Comparison of ENCODE assay signal across 8 cellular contexts in genomic region chrX:135973025-135973547, GRCh38. TPM values are rescaled to one million over a fixed set of nuclear protein-coding genes. Genes with fewer than 3 reads are reported as not detected.
DNase-seq lines count a peak whose midpoint lies in the region; TF ChIP-seq lines count a peak whose summit lies in the region.

No MANE protein-coding gene starts in this region.

- DNase-seq in HAP-1 (ENCODE audit: low spot score in 2 of 2) (no peak), OCI-LY7 (ENCODE audit: low spot score) (peak; percentile 12), colonic mucosa (peak; percentile 38), mesenchymal stem cell (peak; percentile 42), H4 (ENCODE audit: low spot score) (no peak), activated gamma-delta T cell treated with Interleukin-2 at 50 U/mL for 16 hours (no peak)

- no peaks in the 10 kb centered on the region for H3K27me3 ChIP-seq in HAP-1 (ENCODE audit: low read depth)
- no peaks in the 10 kb centered on the region for H3K27me3 ChIP-seq in colonic mucosa
- H3K27me3 ChIP-seq in mesenchymal stem cell (ENCODE audit: control insufficient read depth in 1 of 2, insufficient read depth in 1 of 2, low read length in 2 of 2) = no peaks in the 10 kb centered on the region

- peak overlapping the region; percentile 66 for H2AFZ ChIP-seq in OCI-LY7 (ENCODE audit: low read length)
- H2AFZ ChIP-seq in mesenchymal stem cell (ENCODE audit: low read depth, low read length) = peak overlapping the region; percentile 69

- peak overlapping the region; percentile 78 to 79 for H3K9ac ChIP-seq in colonic mucosa (ENCODE audit: low read depth in 2 of 2, low read length in 2 of 2)
- peak overlapping the region; percentile 91 for H3K9ac ChIP-seq in mesenchymal stem cell (ENCODE audit: low read length)

- no peak overlapping the region for H2BK15ac ChIP-seq in mesenchymal stem cell (ENCODE audit: low read depth, poor library complexity, severe bottlenecking)

- H3K9me3 ChIP-seq in HAP-1 (no peaks in the 10 kb centered on the region), OCI-LY7 (ENCODE audit: low read length) (no peaks in the 10 kb centered on the region), colonic mucosa (no peaks in the 10 kb centered on the region), mesenchymal stem cell (ENCODE audit: control insufficient read depth, low read length) (no peaks in the 10 kb centered on the region)

- H3K18ac ChIP-seq in mesenchymal stem cell (ENCODE audit: low read depth in 1 of 2, low read length in 2 of 2) = peak overlapping the region in 1 of 2 experiments; percentile 96

- H3K4me2 ChIP-seq in OCI-LY7 (ENCODE audit: low read length) (peak overlapping the region; percentile 87), mesenchymal stem cell (ENCODE audit: low read length, poor library complexity, severe bottlenecking) (peak overlapping the region; percentile 78)

- H4K20me1 ChIP-seq in OCI-LY7 (ENCODE audit: insufficient read depth, low read length) = no peaks in the 10 kb centered on the region; the same call in 1 of the 2 replicates

- H2BK120ac ChIP-seq in mesenchymal stem cell (ENCODE audit: low read depth, low read length) = no peak overlapping the region

- POLR2A ChIA-PET in OCI-LY7 (lab: Charles Lee) = interaction anchor here (1.5 kb wide), 1 partner anchor 11 kb away, joined by 6 read pairs; no protein-coding TSS in a partner anchor

- H3K79me1 ChIP-seq in mesenchymal stem cell (replicated peaks; ENCODE audit: low read length, poor library complexity, severe bottlenecking) = no peaks in the 10 kb centered on the region

- in situ Hi-C loops in HAP-1 (cut with MboI; ENCODE audit: low sequenced_read_pairs) = no loop called here

- H2BK12ac ChIP-seq in mesenchymal stem cell (ENCODE audit: low read length in 2 of 2) = peak overlapping the region in 1 of 2 experiments; percentile 55

- peaks cover 13% of the 10 kb centered on the region for H3K4me1 ChIP-seq in HAP-1
- peaks cover 22% of the 10 kb centered on the region for H3K4me1 ChIP-seq in OCI-LY7 (ENCODE audit: insufficient read depth, low read length, poor library complexity, severe bottlenecking)
- no peaks in the 10 kb centered on the region for H3K4me1 ChIP-seq in colonic mucosa
- no peaks in the 10 kb centered on the region for H3K4me1 ChIP-seq in mesenchymal stem cell (ENCODE audit: control insufficient read depth, insufficient read depth, low read depth, low read length)
- H3K4me1 ChIP-seq in urinary bladder (ENCODE audit: insufficient read depth) = no peaks in the 10 kb centered on the region

- TSS peak; percentile 64 for BruUV-seq in OCI-LY7 (replicated peaks; lab: Mats Ljungman, UMichigan)

- peak; percentile 28; the same call in 1 of the 2 replicates for TF ChIP-seq CTCF in OCI-LY7 (conservative IDR thresholded peaks at IDR 0.05; ENCODE audit: low read length)
- TF ChIP-seq CTCF in colonic mucosa (IDR thresholded peaks at IDR 0.05) = no peak

- H2AK5ac ChIP-seq in mesenchymal stem cell (ENCODE audit: low read length, severe bottlenecking) = no peak overlapping the region

- H4K8ac ChIP-seq in mesenchymal stem cell (ENCODE audit: low read length) = no peak overlapping the region

- H4K91ac ChIP-seq in mesenchymal stem cell (ENCODE audit: low read length) = peak overlapping the region; percentile 43

- WGBS in mesenchymal stem cell = 1% methylated on average over 10 of the region's 10 CpGs
- WGBS in urinary bladder = under 1% methylated on average over 10 of the region's 10 CpGs

- CTCF ChIA-PET in OCI-LY7 (lab: Charles Lee; ENCODE audit: unreplicated experiment) = no interaction called here

- peaks cover 14% of the 10 kb centered on the region for H3K36me3 ChIP-seq in HAP-1 (replicated peaks)
- H3K36me3 ChIP-seq in OCI-LY7 (ENCODE audit: insufficient read depth, low read length) = no peaks in the 10 kb centered on the region
- H3K36me3 ChIP-seq in colonic mucosa = no peaks in the 10 kb centered on the region
- H3K36me3 ChIP-seq in mesenchymal stem cell (ENCODE audit: control insufficient read depth in 1 of 2, insufficient read depth in 2 of 2, low read depth in 1 of 2, low read length in 2 of 2) = peaks cover 0 to 2% of the 10 kb centered on the region in 2 experiments
- no peaks in the 10 kb centered on the region for H3K36me3 ChIP-seq in urinary bladder (ENCODE audit: insufficient read depth)

- H3K27ac ChIP-seq in OCI-LY7 (ENCODE audit: low read depth, low read length, poor library complexity, severe bottlenecking) = peak overlapping the region; percentile 53
- H3K27ac ChIP-seq in colonic mucosa = peak overlapping the region; percentile 86
- H3K27ac ChIP-seq in mesenchymal stem cell (ENCODE audit: low read length, poor library complexity, severe bottlenecking) = peak overlapping the region; percentile 90
- peak overlapping the region; percentile 88 for H3K27ac ChIP-seq in urinary bladder (ENCODE audit: low read depth)

- H3K23ac ChIP-seq in mesenchymal stem cell (ENCODE audit: low read length in 2 of 2) = no peak overlapping the region

- peak overlapping the region in 1 of 2 experiments; percentile 81 for H3K14ac ChIP-seq in mesenchymal stem cell (ENCODE audit: low read length in 2 of 2)

- no peaks in the 10 kb centered on the region for H3K9me2 ChIP-seq in OCI-LY7 (ENCODE audit: insufficient read depth, low read length)

- H3K4ac ChIP-seq in mesenchymal stem cell (ENCODE audit: low read depth in 1 of 2, low read length in 2 of 2) = peak overlapping the region in 1 of 2 experiments; percentile 35

- H3K79me2 ChIP-seq in OCI-LY7 (ENCODE audit: insufficient read depth, low read depth, low read length) = peaks cover 28% of the 10 kb centered on the region

- H3K4me3 ChIP-seq in GM08714 (ENCODE audit: low read length) (peak overlapping the region; percentile 91), HAP-1 (peak overlapping the region; percentile 98), OCI-LY7 (ENCODE audit: low read depth, low read length, poor library complexity, severe bottlenecking) (peak overlapping the region; percentile 96), colonic mucosa (peak overlapping the region; percentile 51), mesenchymal stem cell (ENCODE audit: insufficient read depth in 1 of 2, low read depth in 1 of 2, low read length in 2 of 2) (peak overlapping the region; percentile 83 to 93), urinary bladder (ENCODE audit: low read depth, low read length) (peak overlapping the region; percentile 52)

- intact Hi-C loops in OCI-LY7 (cut with micrococcal nuclease; ENCODE audit: unreplicated experiment) (loop anchor here (5.0 to 10.0 kb wide), 3 partner anchors 448 to 812 kb away; partner anchors contain the start of genes ARHGEF6, HTATSF1 and INTS6L), colonic mucosa (cut with DNase I) (no loop called here)

- no peak overlapping the region for H2BK5ac ChIP-seq in mesenchymal stem cell (ENCODE audit: low read depth, low read length, poor library complexity, severe bottlenecking)

RNA-seq across cellular contexts. Expression of gene MMGT1, which starts 0.7 kb away (rescaled TPM):
- 7.7 and 8.9 TPM in 2 replicates for total RNA-seq in OCI-LY7 (2014; rRNA removed; shearing (Covaris generic))
- total RNA-seq in OCI-LY7 (2022) = 16.4 and 17.0 TPM in 2 replicates
- total RNA-seq in colonic mucosa = 10 to 100 TPM; 23.9 to 26.9 TPM
- 23.4 TPM for polyA plus RNA-seq in mesenchymal stem cell (2013, experiment 1 of 2)
- polyA plus RNA-seq in mesenchymal stem cell (2013, experiment 2 of 2) = 23.8 TPM
- total RNA-seq in urinary bladder = 21.4 TPM
- polyA plus RNA-seq in urinary bladder = 23.8 TPM
- 24.9 and 32.4 TPM in 2 replicates for total RNA-seq in H4 (2014; rRNA removed; shearing (Covaris generic))

RNA-seq across cellular contexts. Expression of gene SLC9A6, which starts 12.1 kb away (rescaled TPM):
- 5.9 and 7.7 TPM in 2 replicates for total RNA-seq in OCI-LY7 (2014; rRNA removed; shearing (Covaris generic))
- total RNA-seq in OCI-LY7 (2022) (11.1 and 12.6 TPM in 2 replicates), colonic mucosa (10 to 100 TPM; 12.7 to 16.6 TPM), urinary bladder (22.9 TPM)
- polyA plus RNA-seq in mesenchymal stem cell (2013, experiment 1 of 2) = 13.0 TPM
- polyA plus RNA-seq in mesenchymal stem cell (2013, experiment 2 of 2) = 12.6 TPM
- 11.3 TPM for polyA plus RNA-seq in urinary bladder
- 19.9 and 22.4 TPM in 2 replicates for total RNA-seq in H4 (2014; rRNA removed; shearing (Covaris generic))

Comparison
In these comparisons a context has a peak if more than half of its experiments do, and no peak if none do; other contexts are left out.
1. DNase-seq: peak in OCI-LY7 (single experiment), colonic mucosa (single experiment) and mesenchymal stem cell (single experiment); none in HAP-1 (0 of 2), H4 (single experiment) and activated gamma-delta T cell treated with Interleukin-2 at 50 U/mL for 16 hours (single experiment).
2. Peak in every context shown above with its lines, with median percentiles within 50 percentile points of each other: H3K4me3 ChIP-seq and H3K27ac ChIP-seq.